Comparison of ENCODE assay signal across 28 cellular contexts in genomic region chr22:47342446-47342845, GRCh38.
"Had no signal": no experiment of that assay in that cellular context is flagged by ENCODE, and none has a peak within 500 bp of the region (broad histone marks: within the 10 kb centered on the region; RNA-seq: fewer than 3 reads in every experiment).

No MANE protein-coding gene starts in this region.

- H3K9me3 ChIP-seq: stomach, suprapubic skin, testis, thoracic aorta, thyroid gland, tibial artery, transverse colon, upper lobe of left lung, upper lobe of right lung, uterus, vagina had no signal

- H3K36me3 ChIP-seq: stomach, suprapubic skin, thoracic aorta, thyroid gland, tibial artery, tibial nerve, transverse colon, upper lobe of left lung, upper lobe of right lung, uterus, vagina had no signal

- H3K4me3 Mint-ChIP-seq: stimulated activated effector memory CD8-positive, alpha-beta T cell treated with anti-CD3 and anti-CD28 coated beads, Interleukin-12 subunit alpha, Interleukin-12 subunit beta, amount 100 ng/mL, for 72 hours; stimulated activated memory B cell treated with anti-CD40 and anti-IgM and Interleukin-4, amounts not matched to agents 10 μg/mL and 1 μg/mL and 100 μg/mL, for 72 hours; stimulated activated naive B cell treated with anti-CD40 and anti-IgM and Interleukin-4, amounts not matched to agents 10 μg/mL and 1 μg/mL and 100 μg/mL, for 72 hours; stimulated activated naive CD8-positive, alpha-beta T cell treated with anti-CD3 and anti-CD28 coated beads, Interleukin-15, amount 100 ng/mL, for 72 hours; stimulated activated naive CD8-positive, alpha-beta T cell treated with anti-CD3 and anti-CD28 coated beads, Interleukin-15, Interleukin-2, amounts not matched to agents 100 ng/mL and 50 ng/mL, for 24 hours; type B pancreatic cell had no signal

- H3K27me3 Mint-ChIP-seq: type B pancreatic cell had no signal

- H3K27ac Mint-ChIP-seq: stimulated activated effector memory CD8-positive, alpha-beta T cell treated with anti-CD3 and anti-CD28 coated beads, Interleukin-12 subunit alpha, Interleukin-12 subunit beta, amount 100 ng/mL, for 72 hours; stimulated activated memory B cell treated with anti-CD40 and anti-IgM and Interleukin-4, amounts not matched to agents 10 μg/mL and 1 μg/mL and 100 μg/mL, for 72 hours; stimulated activated naive B cell treated with anti-CD40 and anti-IgM and Interleukin-4, amounts not matched to agents 10 μg/mL and 1 μg/mL and 100 μg/mL, for 72 hours; stimulated activated naive CD8-positive, alpha-beta T cell treated with anti-CD3 and anti-CD28 coated beads, Interleukin-15, amount 100 ng/mL, for 72 hours; stimulated activated naive CD8-positive, alpha-beta T cell treated with anti-CD3 and anti-CD28 coated beads, Interleukin-15, Interleukin-2, amounts not matched to agents 100 ng/mL and 50 ng/mL, for 24 hours; type B pancreatic cell had no signal

- H3K4me1 ChIP-seq: stomach, suprapubic skin, testis, thyroid gland, tibial artery, tibial nerve, transverse colon, upper lobe of left lung, upper lobe of right lung, uterus, vagina had no signal

- H3K27me3 ChIP-seq: testis, thyroid gland, tibial nerve, upper lobe of left lung, uterus, vagina had no signal

- H3K27ac ChIP-seq: stomach, suprapubic skin, testis, thoracic aorta, thyroid gland, tibial artery, tibial nerve, transverse colon, upper lobe of left lung, upper lobe of right lung, uterus, vagina had no signal

- H3K9me3 Mint-ChIP-seq: stimulated activated memory B cell treated with anti-CD40 and anti-IgM and Interleukin-4, amounts not matched to agents 10 μg/mL and 1 μg/mL and 100 μg/mL, for 72 hours; stimulated activated naive CD8-positive, alpha-beta T cell treated with anti-CD3 and anti-CD28 coated beads, Interleukin-15, Interleukin-2, amounts not matched to agents 100 ng/mL and 50 ng/mL, for 24 hours had no signal

- DNase-seq: stimulated activated CD4-positive, alpha-beta T cell treated with anti-CD3 and anti-CD28 coated beads, Interleukin-2, amount 100 ng/mL, for 48 hours; stimulated activated CD4-positive, alpha-beta T cell treated with anti-CD3 and anti-CD28 coated beads, Interleukin-4, amount 100 ng/mL, for 1 hour; stimulated activated CD4-positive, alpha-beta T cell treated with anti-CD3 and anti-CD28 coated beads, Interleukin-4, amount 100 ng/mL, for 24 hours; stimulated activated CD4-positive, alpha-beta T cell treated with anti-CD3 and anti-CD28 coated beads, Interleukin-4, amount 100 ng/mL, for 4 hours; stimulated activated CD8-positive, alpha-beta memory T cell treated with anti-CD3 and anti-CD28 coated beads, Interleukin-4, amount 100 ng/mL, for 48 hours; stimulated activated naive B cell treated with anti-CD40 and anti-IgM and Interleukin-4, amounts not matched to agents 10 μg/mL and 1 μg/mL and 100 μg/mL, for 72 hours; stimulated activated naive CD4-positive, alpha-beta T cell; stimulated activated naive CD4-positive, alpha-beta T cell treated with Interleukin-2 at 50 U/mL for 16 hours; stimulated activated naive CD8-positive, alpha-beta T cell treated with anti-CD3 and anti-CD28 coated beads, Interleukin-15, amount 100 ng/mL, for 72 hours; stimulated activated naive CD8-positive, alpha-beta T cell treated with anti-CD3 and anti-CD28 coated beads, Interleukin-15, Interleukin-2, amounts not matched to agents 100 U/mL and 50 U/mL, for 24 hours; stomach; substantia nigra; testis; thyroid gland; tibial artery; transverse colon; trophoblast cell; upper lobe of left lung; upper lobe of right lung; uterus had no signal

- H3K36me3 Mint-ChIP-seq: stimulated activated effector memory CD8-positive, alpha-beta T cell treated with anti-CD3 and anti-CD28 coated beads, Interleukin-12 subunit alpha, Interleukin-12 subunit beta, amount 100 ng/mL, for 72 hours; stimulated activated memory B cell treated with anti-CD40 and anti-IgM and Interleukin-4, amounts not matched to agents 10 μg/mL and 1 μg/mL and 100 μg/mL, for 72 hours; stimulated activated naive B cell treated with anti-CD40 and anti-IgM and Interleukin-4, amounts not matched to agents 10 μg/mL and 1 μg/mL and 100 μg/mL, for 72 hours; type B pancreatic cell had no signal

- H3K4me3 ChIP-seq: stomach, suprapubic skin, testis, thoracic aorta, thyroid gland, tibial artery, tibial nerve, transverse colon, upper lobe of left lung, upper lobe of right lung, uterus, vagina had no signal

- H3K4me1 Mint-ChIP-seq: stimulated activated effector memory CD8-positive, alpha-beta T cell treated with anti-CD3 and anti-CD28 coated beads, Interleukin-12 subunit alpha, Interleukin-12 subunit beta, amount 100 ng/mL, for 72 hours; stimulated activated memory B cell treated with anti-CD40 and anti-IgM and Interleukin-4, amounts not matched to agents 10 μg/mL and 1 μg/mL and 100 μg/mL, for 72 hours; stimulated activated naive B cell treated with anti-CD40 and anti-IgM and Interleukin-4, amounts not matched to agents 10 μg/mL and 1 μg/mL and 100 μg/mL, for 72 hours; stimulated activated naive CD8-positive, alpha-beta T cell treated with anti-CD3 and anti-CD28 coated beads, Interleukin-15, amount 100 ng/mL, for 72 hours had no signal
